Comparison of ENCODE assay signal across 15 cellular contexts in the genomic region with DNA sequence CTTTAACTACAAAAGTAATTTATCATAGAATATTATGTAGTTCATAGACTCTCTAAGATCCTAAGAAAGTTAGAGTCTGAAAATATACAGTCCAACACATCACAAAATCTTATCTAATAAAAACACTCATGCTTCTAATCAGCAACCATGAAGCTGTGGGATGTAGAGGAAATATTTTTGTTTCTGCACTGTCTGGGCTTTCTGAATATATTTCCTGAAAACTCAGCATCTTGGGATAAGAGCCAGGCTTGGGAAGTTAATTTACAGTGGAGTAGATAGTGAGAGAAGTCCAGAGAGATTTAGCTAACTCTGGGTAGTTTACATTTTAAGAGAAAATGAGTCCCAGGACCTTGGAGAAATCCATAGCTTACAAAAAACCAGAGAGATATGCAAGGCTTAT.
DNase-seq lines count a peak whose midpoint lies in the region; ATAC-seq and TF ChIP-seq lines count a peak whose summit lies in the region.
"Had no signal": no experiment of that assay in that cellular context is flagged by ENCODE, and none has a peak within 500 bp of the region (broad histone marks: within the 10 kb centered on the region; RNA-seq: fewer than 3 reads in every experiment).

No MANE protein-coding gene starts in this region.

- TF ChIP-seq CTCF in choroid plexus epithelial cell (conservative IDR thresholded peaks at IDR 0.05; ENCODE audit: low read depth, low read length) = no peak
- no peak for TF ChIP-seq CTCF in osteoblast (IDR thresholded peaks at IDR 0.05; ENCODE audit: extremely low read depth, low read depth, low read length)
- no peak for TF ChIP-seq CTCF in CD14-positive monocyte (IDR thresholded peaks at IDR 0.05)

- no peak for DNase-seq in SK-N-MC (ENCODE audit: low read depth, low spot score)
- DNase-seq in choroid plexus epithelial cell (ENCODE audit: low read depth) = peak; percentile 24
- DNase-seq in left lobe of liver (ENCODE audit: low spot score) = no peak
- DNase-seq in HPDE6-E6E7 (ENCODE audit: extremely low spot score) = no peak
- DNase-seq in osteoblast (ENCODE audit: insufficient read length, low spot score, missing footprints) = no peak
- DNase-seq in CD14-positive monocyte (ENCODE audit: low spot score) = no peak
- DNase-seq: BE2C; Calu3; CD4-positive, alpha-beta memory T cell; H9; NCI-H1417 treated with DMSO at 0.1 percent for 48 hours; NCI-H2029; NCI-H2171; NCI-H510A had no signal

- no peak overlapping the region for H3K4me2 ChIP-seq in osteoblast (ENCODE audit: insufficient read depth, low read length)

- H3K27ac Mint-ChIP-seq in CD14-positive monocyte = no peak overlapping the region
- H3K27ac Mint-ChIP-seq: CD4-positive, alpha-beta memory T cell; H9 had no signal

- no peaks in the 10 kb centered on the region for H3K27me3 ChIP-seq in osteoblast (ENCODE audit: insufficient read depth, low read length)
- H3K27me3 ChIP-seq: BE2C had no signal

- peaks cover 0 to 10% (median 4%) of the 10 kb centered on the region in 7 donors for H3K9me3 Mint-ChIP-seq in CD14-positive monocyte
- H3K9me3 Mint-ChIP-seq: H9 had no signal

- H3K36me3 Mint-ChIP-seq in CD14-positive monocyte = no peaks in the 10 kb centered on the region
- H3K36me3 Mint-ChIP-seq: CD4-positive, alpha-beta memory T cell had no signal

- H3K36me3 ChIP-seq in SK-N-MC (ENCODE audit: insufficient read depth, low read length) (no peaks in the 10 kb centered on the region), osteoblast (ENCODE audit: insufficient read depth, low read length) (no peaks in the 10 kb centered on the region)
- H3K36me3 ChIP-seq: BE2C had no signal

- H2AFZ ChIP-seq in osteoblast (ENCODE audit: low read length) = no peak overlapping the region

- H3K9me3 ChIP-seq in SK-N-MC (ENCODE audit: low read depth, low read length) (no peaks in the 10 kb centered on the region), osteoblast (ENCODE audit: low read depth, low read length) (no peaks in the 10 kb centered on the region)
- H3K9me3 ChIP-seq: BE2C had no signal

- peak; percentile 40 for ATAC-seq in left lobe of liver
- no peak for ATAC-seq in GM18868 (IDR thresholded peaks at IDR 0.05; ENCODE audit: unreplicated experiment)

- no peaks in the 10 kb centered on the region for H4K20me1 ChIP-seq in osteoblast (ENCODE audit: insufficient read depth, low read length)

- H3K9ac ChIP-seq in SK-N-MC (ENCODE audit: insufficient read length) = no peak overlapping the region

- no peak overlapping the region for H3K4me3 ChIP-seq in SK-N-MC
- H3K4me3 ChIP-seq in choroid plexus epithelial cell (ENCODE audit: low read depth, low read length) = no peak overlapping the region
- no peak overlapping the region for H3K4me3 ChIP-seq in osteoblast (ENCODE audit: insufficient read depth, low read length)

- H3K27me3 Mint-ChIP-seq in CD14-positive monocyte (ENCODE audit: low read depth in 3 of 3) = peaks cover 0 to 2% (median 0%) of the 10 kb centered on the region in 3 donors
- H3K27me3 Mint-ChIP-seq: CD4-positive, alpha-beta memory T cell had no signal

- H3K27ac ChIP-seq in SK-N-MC (peak overlapping the region; percentile 57; the same call in 1 of the 2 replicates), osteoblast (ENCODE audit: low read depth, low read length) (no peak overlapping the region)

- no peaks in the 10 kb centered on the region for H3K4me1 Mint-ChIP-seq in CD14-positive monocyte
- H3K4me1 Mint-ChIP-seq: CD4-positive, alpha-beta memory T cell had no signal

- H3K4me3 Mint-ChIP-seq in CD14-positive monocyte = no peak overlapping the region
- H3K4me3 Mint-ChIP-seq: CD4-positive, alpha-beta memory T cell; H9 had no signal

- peaks cover 9% of the 10 kb centered on the region for H3K4me1 ChIP-seq in osteoblast (ENCODE audit: insufficient read depth, low read length)

- intact Hi-C loops in CD14-positive monocyte (cut with micrococcal nuclease) = no loop called here

- H3K79me2 ChIP-seq in osteoblast (ENCODE audit: insufficient read depth, low read length) = no peaks in the 10 kb centered on the region
